10 cellular contexts compared by ENCODE assay signal in the genomic region with DNA sequence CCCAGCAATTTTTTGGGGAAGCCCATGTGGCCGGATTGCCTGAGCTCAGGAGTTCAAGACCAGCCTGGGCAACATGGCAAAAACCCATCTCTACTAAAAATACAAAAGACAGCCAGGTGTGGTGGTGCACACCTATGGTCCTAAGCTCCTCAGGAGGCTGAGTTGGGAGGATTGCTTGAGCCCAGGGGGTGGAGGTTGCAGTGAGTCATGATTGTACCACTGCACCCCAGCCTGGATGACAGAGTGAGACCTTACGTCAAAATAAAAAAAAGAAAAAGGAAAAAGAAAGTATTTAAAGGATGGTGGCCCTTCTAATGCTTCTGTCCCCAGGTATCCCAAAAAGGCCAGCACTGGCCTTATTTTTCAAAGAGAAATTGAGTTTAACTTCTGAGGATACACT. TPM values are rescaled to one million over a fixed set of nuclear protein-coding genes. Genes with fewer than 3 reads are reported as not detected.
DNase-seq lines count a peak whose midpoint lies in the region; ATAC-seq, FAIRE-seq and TF ChIP-seq lines count a peak whose summit lies in the region.
"Had no signal": no experiment of that assay in that cellular context is flagged by ENCODE, and none has a peak within 500 bp of the region (broad histone marks: within the 10 kb centered on the region; RNA-seq: fewer than 3 reads in every experiment).

No MANE protein-coding gene starts in this region.

- peaks cover 84% of the 10 kb centered on the region for H3K4me1 Mint-ChIP-seq in activated CD8-positive, alpha-beta T cell treated with anti-CD3 and anti-CD28 coated beads for 36 hours (ENCODE audit: low read depth)

- POLR2A ChIA-PET in AG04450 (lab: Yijun Ruan, JAX) = no interaction called here
- POLR2A ChIA-PET in activated CD8-positive, alpha-beta T cell treated with anti-CD3 and anti-CD28 coated beads for 36 hours (lab: Charles Lee) = interaction anchor here (1.0 to 1.1 kb wide), 3 partner anchors 7 to 116 kb away, joined by 3 read pairs; no protein-coding TSS in a partner anchor
- POLR2A ChIA-PET in HepG2 (lab: Yijun Ruan, JAX) = no interaction called here

- H3K79me2 ChIP-seq in HepG2 (ENCODE audit: insufficient read depth, low read length) = no peaks in the 10 kb centered on the region

- FAIRE-seq in HepG2 (lab: Jason Lieb, UNC) (no peak), RCC 7860 (lab: Jason Lieb, UNC) (no peak)
- FAIRE-seq: keratinocyte, TTC549 had no signal

- TSS peak; percentile 47 for BruUV-seq in HepG2 (replicated peaks; lab: Mats Ljungman, UMichigan)

- H3K4me2 ChIP-seq in HepG2 (ENCODE audit: low read depth, low read length) = peak overlapping the region; percentile 95; the same call in 1 of the 2 replicates

- TF ChIP-seq EP300 in HepG2 (IDR thresholded peaks at IDR 0.05; ENCODE audit: low read depth in 2 of 2, low read length in 2 of 2) (no peak), HepG2 (CRISPR knock-in tag; IDR thresholded peaks at IDR 0.05; ENCODE audit: borderline replicate concordance) (no peak)

- in situ Hi-C loops in HepG2 (cut with HindIII; ENCODE audit: extremely low pct_ligation_motif_present, low pct_unique_long_range_greater_than_20kb) = no loop called here
- in situ Hi-C loops in ACHN (cut with HindIII; ENCODE audit: low pct_ligation_motif_present, low pct_unique_long_range_greater_than_20kb, low sequenced_read_pairs) = no loop called here

- no peaks in the 10 kb centered on the region for H3K27me3 Mint-ChIP-seq in activated CD8-positive, alpha-beta T cell treated with anti-CD3 and anti-CD28 coated beads for 36 hours

- no peak for TF ChIP-seq RAD21 in HepG2 (CRISPR knock-in tag; IDR thresholded peaks at IDR 0.05)

- TF ChIP-seq POLR2A in HepG2 (IDR thresholded peaks at IDR 0.05; ENCODE audit: insufficient read depth in 1 of 2, low read depth in 2 of 2, low read length in 2 of 2) = no peak

- H3K9me3 ChIP-seq in AG04450 (ENCODE audit: control insufficient read depth, insufficient read depth, low read length) (no peaks in the 10 kb centered on the region), HepG2 (ENCODE audit: low read length) (no peaks in the 10 kb centered on the region)

- H3K27ac Mint-ChIP-seq in activated CD8-positive, alpha-beta T cell treated with anti-CD3 and anti-CD28 coated beads for 36 hours = peak overlapping the region; percentile 94

- H2AFZ ChIP-seq in HepG2 (ENCODE audit: low read length) = no peak overlapping the region

- peak; percentile 10 for ATAC-seq in activated CD8-positive, alpha-beta T cell treated with anti-CD3 and anti-CD28 coated beads for 36 hours
- ATAC-seq in HepG2 (no peak), GM19023 (IDR thresholded peaks at IDR 0.05; ENCODE audit: unreplicated experiment) (no peak)

- peak overlapping the region; percentile 73 for H3K4me3 Mint-ChIP-seq in activated CD8-positive, alpha-beta T cell treated with anti-CD3 and anti-CD28 coated beads for 36 hours

- H3K36me3 ChIP-seq in HepG2 (replicated peaks in 1 of 2; ENCODE audit: control insufficient read depth in 1 of 2, insufficient read depth in 2 of 2, low read length in 2 of 2) = peaks cover 7 to 10% of the 10 kb centered on the region in 2 experiments; a peak in 3 of 5 replicates

- 93% methylated on average over 2 of the region's 2 CpGs for WGBS in HepG2 (ENCODE audit: low lambda C conversion rate)

- DNase-seq in AG04450 (ENCODE audit: low read depth, low spot score) (no peak), HepG2 (ENCODE audit: low spot score) (no peak), GM03348 (ENCODE audit: low spot score) (no peak), RCC 7860 (ENCODE audit: low spot score) (no peak), ACHN (no peak)
- DNase-seq in activated CD8-positive, alpha-beta T cell treated with anti-CD3 and anti-CD28 coated beads for 36 hours = peak; percentile 65

- CTCF ChIA-PET in AG04450 (lab: Charles Lee) (interaction anchor here (2.4 to 3.7 kb wide), 4 partner anchors 7 to 112 kb away, joined by 7 to 34 read pairs (median 20); no protein-coding TSS in a partner anchor), HepG2 (lab: Yijun Ruan, JAX; ENCODE audit: low intra/inter-chr PET ratio, low total read pairs) (no interaction called here)
- CTCF ChIA-PET in activated CD8-positive, alpha-beta T cell treated with anti-CD3 and anti-CD28 coated beads for 36 hours (lab: Charles Lee) = interaction anchor here (0.7 to 3.5 kb wide), 8 partner anchors 7 to 192 kb away, joined by 3 to 41 read pairs (median 19); partner anchors contain the start of gene EIF2D

- peak overlapping the region; percentile 52 for H3K27ac ChIP-seq in AG04450 (ENCODE audit: low read depth, low read length)
- no peak overlapping the region for H3K27ac ChIP-seq in HepG2 (ENCODE audit: extremely low read length, insufficient read depth, low read length)

- no peaks in the 10 kb centered on the region for H3K9me3 Mint-ChIP-seq in activated CD8-positive, alpha-beta T cell treated with anti-CD3 and anti-CD28 coated beads for 36 hours

- H4K20me1 ChIP-seq in HepG2 (ENCODE audit: insufficient read depth, low read length) = no peaks in the 10 kb centered on the region

- peak overlapping the region; percentile 2; the same call in 1 of the 2 replicates for H3K9ac ChIP-seq in HepG2 (ENCODE audit: insufficient read depth, low read depth, low read length)

- intact Hi-C loops in activated CD8-positive, alpha-beta T cell treated with anti-CD3 and anti-CD28 coated beads for 36 hours (cut with micrococcal nuclease) = no loop called here
- intact Hi-C loops in HepG2 (cut with micrococcal nuclease; ENCODE audit: unreplicated experiment) = no loop called here

- H3K4me3 ChIP-seq in AG04450 (ENCODE audit: low read depth, low read length) (peak overlapping the region; percentile 98; the same call in 1 of the 2 replicates), GM12875 (ENCODE audit: low read depth, low read length) (peak overlapping the region; percentile 77), HepG2 (replicated peaks in 1 of 3; ENCODE audit: insufficient read depth in 1 of 3, low read depth in 2 of 3, low read length in 3 of 3) (no peak overlapping the region)

- H3K27me3 ChIP-seq in AG04450 (ENCODE audit: control insufficient read depth, insufficient read depth, low read length) (no peaks in the 10 kb centered on the region), HepG2 (ENCODE audit: control insufficient read depth in 1 of 2, insufficient read depth in 2 of 2, low read length in 2 of 2) (no peaks in the 10 kb centered on the region)

- TF ChIP-seq CTCF in AG04450 (IDR thresholded peaks at IDR 0.05; ENCODE audit: low read depth, low read length) (no peak), GM12875 (IDR thresholded peaks at IDR 0.05; ENCODE audit: borderline replicate concordance, insufficient read depth, low read depth, low read length) (no peak), HepG2 (CRISPR knock-in tag; IDR thresholded peaks at IDR 0.05) (no peak)
- TF ChIP-seq CTCF in activated CD8-positive, alpha-beta T cell treated with anti-CD3 and anti-CD28 coated beads for 36 hours (IDR thresholded peaks at IDR 0.05) = no peak

- H3K4me1 ChIP-seq in HepG2 (ENCODE audit: insufficient read depth, low read length) = peaks cover 53% of the 10 kb centered on the region

- peaks cover 33% of the 10 kb centered on the region for H3K36me3 Mint-ChIP-seq in activated CD8-positive, alpha-beta T cell treated with anti-CD3 and anti-CD28 coated beads for 36 hours (ENCODE audit: low read depth)

RNA-seq across cellular contexts. Expression of gene IKBKE, which starts 1.7 kb away (rescaled TPM):
- polyA plus RNA-seq in AG04450 (2011; rRNA removed) = 20.8 and 27.6 TPM in 2 replicates
- 38.9 and 52.9 TPM in 2 replicates for polyA minus RNA-seq in AG04450 (2011; rRNA and poly(A)+ RNA removed)
- 10 to 100 TPM; 14.3 to 14.9 TPM for total RNA-seq in activated CD8-positive, alpha-beta T cell treated with anti-CD3 and anti-CD28 coated beads for 36 hours
- total RNA-seq in HepG2 (2016; rRNA removed; fragmentation: Illumina TruSeq; extraction: Trizol) = 4.0 and 5.8 TPM in 2 replicates
- 1.5 and 1.8 TPM in 2 replicates for total RNA-seq in HepG2 (2016; cell fraction: cytosol; rRNA removed; fragmentation: Illumina TruSeq; extraction: Trizol; ENCODE audit: low read depth)
- 4.8 and 5.0 TPM in 2 replicates for total RNA-seq in HepG2 (2016; cell fraction: insoluble cytoplasmic fraction; rRNA removed; fragmentation: Illumina TruSeq; extraction: Trizol)
- total RNA-seq in HepG2 (2016; cell fraction: membrane; rRNA removed; fragmentation: Illumina TruSeq; extraction: Trizol) = 3.2 and 5.3 TPM in 2 replicates
- total RNA-seq in HepG2 (2016; cell fraction: nucleus; rRNA removed; fragmentation: Illumina TruSeq; extraction: Trizol) = 4.7 and 6.1 TPM in 2 replicates
- 3.7 and 4.5 TPM in 2 replicates for polyA plus RNA-seq in HepG2 (2011; rRNA removed)
- polyA plus RNA-seq in HepG2 (2011; cell fraction: cytosol; rRNA removed) = 2.1 and 3.7 TPM in 2 replicates
- 11.0 and 15.9 TPM in 2 replicates for polyA plus RNA-seq in HepG2 (2011; cell fraction: nucleus; rRNA removed)
- 0.95 and 1.4 TPM in 2 replicates for polyA plus RNA-seq in HepG2 (2012)
- polyA plus RNA-seq in HepG2 (2016; cell fraction: cytosol; fragmentation: Illumina TruSeq; extraction: Trizol; ENCODE audit: low read depth) = 2.2 and 2.8 TPM in 2 replicates
- 3.9 and 4.3 TPM in 2 replicates for polyA plus RNA-seq in HepG2 (2016; cell fraction: insoluble cytoplasmic fraction; fragmentation: Illumina TruSeq; extraction: Trizol; ENCODE audit: low read depth)
- polyA plus RNA-seq in HepG2 (2016; cell fraction: membrane; fragmentation: Illumina TruSeq; extraction: Trizol; ENCODE audit: low read depth) = 1.9 and 2.6 TPM in 2 replicates
- polyA plus RNA-seq in HepG2 (2016; cell fraction: nucleus; fragmentation: Illumina TruSeq; extraction: Trizol; ENCODE audit: insufficient read depth, low read depth) = 7.2 and 7.3 TPM in 2 replicates
- 8.9 and 22.1 TPM in 2 replicates for polyA minus RNA-seq in HepG2 (2011; rRNA and poly(A)+ RNA removed; ENCODE audit: low replicate concordance)
- 1.3 and 2.0 TPM in 2 replicates for polyA minus RNA-seq in HepG2 (2011; cell fraction: cytosol; rRNA and poly(A)+ RNA removed)
- polyA minus RNA-seq in HepG2 (2011; cell fraction: nucleus; rRNA and poly(A)+ RNA removed) = 7.3 and 8.9 TPM in 2 replicates

RNA-seq across cellular contexts. Expression of gene RASSF5, which starts 35.3 kb away (rescaled TPM):
- polyA plus RNA-seq in AG04450 (2011; rRNA removed) (2.3 and 2.4 TPM in 2 replicates), HepG2 (2011; rRNA removed) (0.40 and 0.50 TPM in 2 replicates)
- 3.2 and 4.4 TPM in 2 replicates for polyA minus RNA-seq in AG04450 (2011; rRNA and poly(A)+ RNA removed)
- 100 to 1,000 TPM; 215 to 218 TPM for total RNA-seq in activated CD8-positive, alpha-beta T cell treated with anti-CD3 and anti-CD28 coated beads for 36 hours
- total RNA-seq in HepG2 (2016; rRNA removed; fragmentation: Illumina TruSeq; extraction: Trizol) = 0.18 and 0.49 TPM in 2 replicates
- 0.09 TPM in 1 of 2 replicates, not detected in the other for total RNA-seq in HepG2 (2016; cell fraction: cytosol; rRNA removed; fragmentation: Illumina TruSeq; extraction: Trizol; ENCODE audit: low read depth)
- 0.24 and 0.36 TPM in 2 replicates for total RNA-seq in HepG2 (2016; cell fraction: insoluble cytoplasmic fraction; rRNA removed; fragmentation: Illumina TruSeq; extraction: Trizol)
- 0.14 and 0.19 TPM in 2 replicates for total RNA-seq in HepG2 (2016; cell fraction: membrane; rRNA removed; fragmentation: Illumina TruSeq; extraction: Trizol)
- 0.22 and 0.47 TPM in 2 replicates for total RNA-seq in HepG2 (2016; cell fraction: nucleus; rRNA removed; fragmentation: Illumina TruSeq; extraction: Trizol)
- 0.27 and 0.47 TPM in 2 replicates for polyA plus RNA-seq in HepG2 (2011; cell fraction: cytosol; rRNA removed)
- polyA plus RNA-seq in HepG2 (2011; cell fraction: nucleus; rRNA removed) = 0.58 and 0.66 TPM in 2 replicates
- polyA plus RNA-seq in HepG2 (2012) = 0.76 and 2.1 TPM in 2 replicates
- 0.03 and 0.06 TPM in 2 replicates for polyA plus RNA-seq in HepG2 (2016; cell fraction: cytosol; fragmentation: Illumina TruSeq; extraction: Trizol; ENCODE audit: low read depth)
- polyA plus RNA-seq in HepG2 (2016; cell fraction: insoluble cytoplasmic fraction; fragmentation: Illumina TruSeq; extraction: Trizol; ENCODE audit: low read depth) = 0.21 and 0.29 TPM in 2 replicates
- 0.09 and 0.11 TPM in 2 replicates for polyA plus RNA-seq in HepG2 (2016; cell fraction: membrane; fragmentation: Illumina TruSeq; extraction: Trizol; ENCODE audit: low read depth)
- polyA plus RNA-seq in HepG2 (2016; cell fraction: nucleus; fragmentation: Illumina TruSeq; extraction: Trizol; ENCODE audit: insufficient read depth, low read depth) = 0.43 and 0.48 TPM in 2 replicates
- 0.30 and 18.0 TPM in 2 replicates for polyA minus RNA-seq in HepG2 (2011; rRNA and poly(A)+ RNA removed; ENCODE audit: low replicate concordance)
- 0.49 and 1.3 TPM in 2 replicates for polyA minus RNA-seq in HepG2 (2011; cell fraction: cytosol; rRNA and poly(A)+ RNA removed)
- 0.26 and 0.50 TPM in 2 replicates for polyA minus RNA-seq in HepG2 (2011; cell fraction: nucleus; rRNA and poly(A)+ RNA removed)

Comparison
In these comparisons a context has a peak if more than half of its experiments do, and no peak if none do; other contexts are left out.
1. H3K4me3 ChIP-seq: peak in AG04450 (single experiment) and GM12875 (single experiment); none in HepG2 (0 of 3).
2. RNA of gene RASSF5, which starts 35.3 kb away (total RNA-seq): 215 to 218 TPM in activated CD8-positive, alpha-beta T cell treated with anti-CD3 and anti-CD28 coated beads for 36 hours; 0.09 to 0.49 TPM in HepG2; every median in the first group is over 100 times any median in the second.